Comparison of ENCODE assay signal across 21 cellular contexts in the genomic region with DNA sequence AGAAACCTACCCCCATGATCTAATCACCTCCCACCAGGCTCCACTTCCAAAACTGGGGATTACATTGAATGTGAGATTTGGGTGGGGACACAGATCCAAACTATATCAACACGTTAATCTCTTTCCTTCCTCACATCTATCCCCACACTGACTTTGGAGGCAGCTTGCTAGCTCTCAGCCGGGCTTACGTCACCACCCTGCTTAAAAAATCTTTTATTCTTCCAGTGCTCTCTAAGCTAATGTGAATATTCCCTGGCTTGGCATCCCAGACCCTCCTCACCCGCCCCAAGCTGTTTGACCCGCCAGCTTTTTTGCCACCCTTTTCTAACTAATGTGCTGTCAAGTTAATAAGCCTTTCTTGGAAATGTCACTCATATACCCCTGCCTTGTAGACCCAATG.
"Had no signal": no experiment of that assay in that cellular context is flagged by ENCODE, and none has a peak within 500 bp of the region (broad histone marks: within the 10 kb centered on the region; RNA-seq: fewer than 3 reads in every experiment).

No MANE protein-coding gene starts in this region.

- ATAC-seq: activated T-cell treated with anti-CD3 and anti-CD28 coated beads, Interleukin-2, amount 50 U/mL, for 4 hours; left lobe of liver; naive thymus-derived CD8-positive, alpha-beta T cell; stimulated activated naive CD8-positive, alpha-beta T cell treated with anti-CD3 and anti-CD28 coated beads, Interleukin-15, Interleukin-2, amounts not matched to agents 100 U/mL and 50 U/mL, for 24 hours had no signal

- H3K36me3 Mint-ChIP-seq: activated naive CD8-positive, alpha-beta T cell treated with anti-CD3 and anti-CD28 coated beads, Interleukin-2, amount 10 ng/mL, durations not matched to agents 7 days and 5 days; naive thymus-derived CD8-positive, alpha-beta T cell had no signal

- DNase-seq: activated CD8-positive, alpha-beta memory T cell treated with anti-CD3 and anti-CD28 coated beads, Interleukin-2, amount 50 U/mL, for 4 hours; activated naive CD4-positive, alpha-beta T cell treated with anti-CD3 and anti-CD28 coated beads for 36 hours; activated naive CD8-positive, alpha-beta T cell treated with anti-CD3 and anti-CD28 coated beads, Interleukin-2, amount 10 ng/mL, durations not matched to agents 7 days and 5 days; activated T-cell treated with anti-CD3 and anti-CD28 coated beads, Interleukin-2, amount 50 U/mL, for 4 hours; amniotic stem cell; cerebellar nuclear complex; erythroblast; foreskin fibroblast; kidney; naive thymus-derived CD8-positive, alpha-beta T cell; retina; stimulated activated CD4-positive, alpha-beta T cell treated with anti-CD3 and anti-CD28 coated beads, Interleukin-4, amount 100 ng/mL, for 24 hours; stimulated activated naive CD8-positive, alpha-beta T cell treated with anti-CD3 and anti-CD28 coated beads, Interleukin-15, Interleukin-2, amounts not matched to agents 100 U/mL and 50 U/mL, for 24 hours; substantia nigra; T-helper 1 cell; T-helper 9 cell had no signal

- H3K27ac ChIP-seq: coronary artery, tibial artery had no signal

- H3K4me3 Mint-ChIP-seq: activated naive CD4-positive, alpha-beta T cell treated with anti-CD3 and anti-CD28 coated beads for 36 hours; activated naive CD8-positive, alpha-beta T cell treated with anti-CD3 and anti-CD28 coated beads, Interleukin-2, amount 10 ng/mL, durations not matched to agents 7 days and 5 days; activated T-cell treated with anti-CD3 and anti-CD28 coated beads, Interleukin-2, amount 50 U/mL, for 4 hours; naive thymus-derived CD8-positive, alpha-beta T cell had no signal

- H3K9me3 Mint-ChIP-seq: activated naive CD4-positive, alpha-beta T cell treated with anti-CD3 and anti-CD28 coated beads for 36 hours; activated naive CD8-positive, alpha-beta T cell treated with anti-CD3 and anti-CD28 coated beads, Interleukin-2, amount 10 ng/mL, durations not matched to agents 7 days and 5 days; activated T-cell treated with anti-CD3 and anti-CD28 coated beads, Interleukin-2, amount 50 U/mL, for 4 hours; activated T-helper 2 cell treated with anti-CD3 and anti-CD28 coated beads, Interferon-gamma antibody, Interleukin-2, Interleukin-4, amounts not matched to agents 10 μg/mL and 5 μg/mL and 100 μg/mL, durations not matched to agents 14 hours and 24 hours and 36 hours; naive thymus-derived CD8-positive, alpha-beta T cell had no signal

- H3K9me3 ChIP-seq: tibial artery had no signal

- H3K36me3 ChIP-seq: tibial artery had no signal

- H3K4me3 ChIP-seq: coronary artery, lung, tibial artery had no signal

- H3K4me1 Mint-ChIP-seq: activated naive CD8-positive, alpha-beta T cell treated with anti-CD3 and anti-CD28 coated beads, Interleukin-2, amount 10 ng/mL, durations not matched to agents 7 days and 5 days; naive thymus-derived CD8-positive, alpha-beta T cell had no signal

- H3K27me3 ChIP-seq: tibial artery had no signal

- H3K27ac Mint-ChIP-seq: activated naive CD4-positive, alpha-beta T cell treated with anti-CD3 and anti-CD28 coated beads for 36 hours; activated naive CD8-positive, alpha-beta T cell treated with anti-CD3 and anti-CD28 coated beads, Interleukin-2, amount 10 ng/mL, durations not matched to agents 7 days and 5 days; activated T-helper 2 cell treated with anti-CD3 and anti-CD28 coated beads, Interferon-gamma antibody, Interleukin-2, Interleukin-4, amounts not matched to agents 10 μg/mL and 5 μg/mL and 100 μg/mL, durations not matched to agents 14 hours and 24 hours and 36 hours; naive thymus-derived CD8-positive, alpha-beta T cell had no signal
